In genomic region chr12:9051156-9051545, GRCh38 we compare ENCODE assay signal across 16 cellular contexts.
DNase-seq lines count a peak whose midpoint lies in the region; ATAC-seq and TF ChIP-seq lines count a peak whose summit lies in the region.
"Had no signal": no experiment of that assay in that cellular context is flagged by ENCODE, and none has a peak within 500 bp of the region (broad histone marks: within the 10 kb centered on the region; RNA-seq: fewer than 3 reads in every experiment).

No MANE protein-coding gene starts in this region.

- H3K36me3 ChIP-seq in heart right ventricle = no peaks in the 10 kb centered on the region

- peak overlapping the region in 1 of 10 donors; percentile 3 for H3K27ac ChIP-seq in heart right ventricle

- no peaks in the 10 kb centered on the region for H3K9me3 ChIP-seq in heart right ventricle

- H3K27ac Mint-ChIP-seq in stimulated activated memory B cell treated with anti-CD40 and anti-IgM and Interleukin-4, amounts not matched to agents 10 μg/mL and 1 μg/mL and 100 μg/mL, for 72 hours = no peak overlapping the region
- H3K27ac Mint-ChIP-seq: CD4-positive, alpha-beta T cell had no signal

- DNase-seq in Right ventricle myocardium superior (no peak), cardiac septum (ENCODE audit: low spot score) (no peak), NB4 (ENCODE audit: low read depth) (peak; percentile 6), heart right ventricle (peak in 1 of 2 donors; percentile 34), head of caudate nucleus (no peak), NCI-H226 (no peak)
- DNase-seq: ACHN; AML-193; CD4-positive, alpha-beta T cell; MM.1S; NCI-H1417; NCI-H2029; NCI-H2171; NCI-H446 treated with DMSO at 0.1 percent for 48 hours; SW 1271 had no signal

- no peak for TF ChIP-seq POLR2A in NB4 (IDR thresholded peaks at IDR 0.05; ENCODE audit: extremely low read depth, insufficient read length)

- H3K4me3 ChIP-seq in NB4 (ENCODE audit: low read depth, low read length) (no peak overlapping the region), heart right ventricle (no peak overlapping the region)

- intact Hi-C loops in Right ventricle myocardium superior (cut with DNase I) = no loop called here
- intact Hi-C loops in cardiac septum (cut with DNase I) = no loop called here
- intact Hi-C loops in heart right ventricle (cut with DNase I) = loop anchor here in 1 of 10 donors (10.0 kb wide), 1 partner anchor 366 kb away; no protein-coding TSS in a partner anchor
- intact Hi-C loops in head of caudate nucleus (cut with DNase I) = no loop called here

- H3K4me1 Mint-ChIP-seq in stimulated activated memory B cell treated with anti-CD40 and anti-IgM and Interleukin-4, amounts not matched to agents 10 μg/mL and 1 μg/mL and 100 μg/mL, for 72 hours = peaks cover 9% of the 10 kb centered on the region

- TF ChIP-seq CTCF in NB4 (IDR thresholded peaks at IDR 0.05; ENCODE audit: low read depth, low read length) = no peak
- no peak for TF ChIP-seq CTCF in heart right ventricle (IDR thresholded peaks at IDR 0.05)

- ATAC-seq in Right ventricle myocardium superior (ENCODE audit: poor library complexity) (peak; percentile 27), heart right ventricle (peak; percentile 41 to 84 (median 77))
- ATAC-seq in stimulated activated memory B cell treated with anti-CD40 and anti-IgM and Interleukin-4, amounts not matched to agents 10 μg/mL and 1 μg/mL and 100 μg/mL, for 72 hours = no peak

- H3K9me3 Mint-ChIP-seq in stimulated activated memory B cell treated with anti-CD40 and anti-IgM and Interleukin-4, amounts not matched to agents 10 μg/mL and 1 μg/mL and 100 μg/mL, for 72 hours = no peaks in the 10 kb centered on the region
- H3K9me3 Mint-ChIP-seq: CD4-positive, alpha-beta T cell had no signal

- peaks cover 26% of the 10 kb centered on the region for H3K27me3 Mint-ChIP-seq in stimulated activated memory B cell treated with anti-CD40 and anti-IgM and Interleukin-4, amounts not matched to agents 10 μg/mL and 1 μg/mL and 100 μg/mL, for 72 hours
- H3K27me3 Mint-ChIP-seq: CD4-positive, alpha-beta T cell had no signal

- peaks cover 0 to 4% (median 0%) of the 10 kb centered on the region in 9 donors for H3K4me1 ChIP-seq in heart right ventricle

- H3K27me3 ChIP-seq in heart right ventricle = no peaks in the 10 kb centered on the region

- H3K36me3 Mint-ChIP-seq in stimulated activated memory B cell treated with anti-CD40 and anti-IgM and Interleukin-4, amounts not matched to agents 10 μg/mL and 1 μg/mL and 100 μg/mL, for 72 hours = no peaks in the 10 kb centered on the region

- 47 to 57% methylated on average over 6 of the region's 6 CpGs for WGBS in heart right ventricle, 2 donors

- no peak overlapping the region for H3K4me3 Mint-ChIP-seq in stimulated activated memory B cell treated with anti-CD40 and anti-IgM and Interleukin-4, amounts not matched to agents 10 μg/mL and 1 μg/mL and 100 μg/mL, for 72 hours
- H3K4me3 Mint-ChIP-seq: CD4-positive, alpha-beta T cell had no signal
